In genomic region chr19:40219721-40220276, GRCh38 we compare ENCODE assay signal across 11 cellular contexts. TPM values are rescaled to one million over a fixed set of nuclear protein-coding genes. Genes with fewer than 3 reads are reported as not detected.
DNase-seq lines count a peak whose midpoint lies in the region; ATAC-seq and TF ChIP-seq lines count a peak whose summit lies in the region.
"Had no signal": no experiment of that assay in that cellular context is flagged by ENCODE, and none has a peak within 500 bp of the region (broad histone marks: within the 10 kb centered on the region; RNA-seq: fewer than 3 reads in every experiment).

No MANE protein-coding gene starts in this region.

- BruUV-seq in Calu3 (replicated peaks; lab: Mats Ljungman, UMichigan) = no TSS peak

- peak overlapping the region; percentile 42 for H3K4me3 Mint-ChIP-seq in Calu3 (ENCODE audit: low read depth, unreplicated experiment)
- peak overlapping the region in 1 of 4 donors; percentile 27 for H3K4me3 Mint-ChIP-seq in IgD-negative memory B cell
- H3K4me3 Mint-ChIP-seq: activated naive CD4-positive, alpha-beta T cell treated with anti-CD3 and anti-CD28 coated beads, Interleukin-2, amount 10 ng/mL, durations not matched to agents 7 days and 5 days had no signal

- H3K9me3 Mint-ChIP-seq in Calu3 (ENCODE audit: low read depth, unreplicated experiment) = peaks cover 6% of the 10 kb centered on the region
- H3K9me3 Mint-ChIP-seq in IgD-negative memory B cell = peaks cover 3% of the 10 kb centered on the region in 3 donors

- H3K36me3 Mint-ChIP-seq in Calu3 (ENCODE audit: insufficient read depth, unreplicated experiment) = peaks cover 30% of the 10 kb centered on the region
- H3K36me3 Mint-ChIP-seq in IgD-negative memory B cell = peaks cover 2% of the 10 kb centered on the region

- DNase-seq in Calu3 = peak; percentile 78
- peak; percentile 44 to 59 for DNase-seq in SW 1271 (lab: John Stamatoyannopoulos, UW)
- DNase-seq in islet precursor cell = peak; percentile 67
- no peak for DNase-seq in GM10266 (ENCODE audit: extremely low spot score)
- DNase-seq in DMS153 (lab: John Stamatoyannopoulos, UW) = no peak
- DNase-seq in inferior parietal cortex (ENCODE audit: extremely low spot score) = no peak
- DNase-seq: activated naive CD4-positive, alpha-beta T cell treated with anti-CD3 and anti-CD28 coated beads, Interleukin-2, amount 10 ng/mL, durations not matched to agents 7 days and 5 days; retina; tibial artery had no signal

- TF ChIP-seq CTCF in Calu3 (IDR thresholded peaks at IDR 0.05; ENCODE audit: unreplicated experiment) (no peak), GM10266 (IDR thresholded peaks at IDR 0.05; ENCODE audit: control insufficient read depth, insufficient read depth, low read depth, missing control alignments) (no peak)

- no peak for ATAC-seq in GM18907 (IDR thresholded peaks at IDR 0.05; ENCODE audit: unreplicated experiment)

- peak overlapping the region; percentile 62 for H3K27ac Mint-ChIP-seq in Calu3 (ENCODE audit: unreplicated experiment)
- peak overlapping the region in 2 of 3 donors; percentile 0 to 66 for H3K27ac Mint-ChIP-seq in IgD-negative memory B cell
- H3K27ac Mint-ChIP-seq: activated naive CD4-positive, alpha-beta T cell treated with anti-CD3 and anti-CD28 coated beads, Interleukin-2, amount 10 ng/mL, durations not matched to agents 7 days and 5 days had no signal

- intact Hi-C loops in Calu3 (cut with micrococcal nuclease; ENCODE audit: unreplicated experiment) = no loop called here

- peaks cover 48% of the 10 kb centered on the region for H3K4me1 Mint-ChIP-seq in Calu3 (ENCODE audit: low read depth, unreplicated experiment)
- peaks cover 4 to 6% (median 5%) of the 10 kb centered on the region in 3 donors for H3K4me1 Mint-ChIP-seq in IgD-negative memory B cell

- H3K27me3 Mint-ChIP-seq in Calu3 (ENCODE audit: unreplicated experiment) (peaks cover 22% of the 10 kb centered on the region), IgD-negative memory B cell (peaks cover 51% of the 10 kb centered on the region)

- CTCF ChIA-PET in Calu3 (lab: Charles Lee) = interaction anchor here (0.8 kb wide), 1 partner anchor 80 kb away, joined by 3 read pairs; no protein-coding TSS in a partner anchor

RNA-seq across cellular contexts. Expression of gene TTC9B, which starts 1.6 kb away (rescaled TPM):
- total RNA-seq in Calu3 (2022) = not detected in 2 replicates
- polyA plus RNA-seq in IgD-negative memory B cell = not detected

RNA-seq across cellular contexts. Expression of gene CCNP, which starts 6.7 kb away (rescaled TPM):
- 0.83 and 0.94 TPM in 2 replicates for total RNA-seq in Calu3 (2022)
- polyA plus RNA-seq in IgD-negative memory B cell = not detected

RNA-seq across cellular contexts. Expression of gene MAP3K10, which starts 28.6 kb away (rescaled TPM):
- total RNA-seq in Calu3 (2022) = 26.1 and 30.5 TPM in 2 replicates
- 0.44 TPM for polyA plus RNA-seq in IgD-negative memory B cell

Comparison
In these comparisons a context has a peak if more than half of its experiments do, and no peak if none do; other contexts are left out.
1. DNase-seq: peak in Calu3 (single experiment), SW 1271 (2 of 2) and islet precursor cell (single experiment); none in GM10266 (single experiment), DMS153 (single experiment) and inferior parietal cortex (single experiment).